In the genomic region with DNA sequence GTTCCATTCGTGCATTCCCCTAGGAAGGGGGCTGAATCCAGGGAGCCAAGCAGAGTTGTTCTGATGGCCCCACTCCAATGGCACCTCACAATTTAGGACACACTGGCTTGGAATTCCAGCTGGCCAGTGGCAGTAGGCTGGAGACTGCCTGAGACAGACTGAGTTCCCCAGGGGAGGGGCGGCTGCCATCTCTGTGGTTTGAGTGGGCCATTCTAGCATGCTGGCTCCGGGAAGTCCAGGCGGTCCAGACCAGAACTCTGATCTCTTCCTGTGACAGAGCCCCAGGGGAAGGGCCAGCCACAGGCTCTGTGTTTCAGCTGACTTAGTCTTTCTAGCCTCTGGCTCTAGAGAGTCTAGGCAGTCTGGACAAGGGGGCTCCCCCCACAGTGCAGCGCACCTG, we compare ENCODE assay signal across 26 cellular contexts.
"Had no signal": no experiment of that assay in that cellular context is flagged by ENCODE, and none has a peak within 500 bp of the region (broad histone marks: within the 10 kb centered on the region; RNA-seq: fewer than 3 reads in every experiment).

No MANE protein-coding gene starts in this region.

- ATAC-seq: heart left ventricle; mucosa of descending colon; natural killer cell; pancreas; right cardiac atrium; sciatic nerve; stimulated activated memory B cell treated with anti-CD40 and anti-IgM and Interleukin-4, amounts not matched to agents 10 μg/mL and 1 μg/mL and 100 μg/mL, for 72 hours; stimulated activated naive CD8-positive, alpha-beta T cell treated with anti-CD3 and anti-CD28 coated beads, Interleukin-15, amount 100 ng/mL, for 72 hours had no signal

- H2AFZ ChIP-seq: neural progenitor cell had no signal

- H3K9me3 ChIP-seq: heart left ventricle, left ventricle myocardium inferior, mucosa of descending colon, pancreas, prostate gland, spleen, transverse colon, upper lobe of left lung had no signal

- H3K27me3 ChIP-seq: heart left ventricle, neural progenitor cell, pancreas, transverse colon, upper lobe of left lung had no signal

- H3K36me3 ChIP-seq: heart left ventricle, left ventricle myocardium inferior, neural progenitor cell, pancreas, prostate gland, spleen, transverse colon, upper lobe of left lung had no signal

- H3K4me3 ChIP-seq: heart left ventricle, left ventricle myocardium inferior, lung, mucosa of descending colon, neural progenitor cell, pancreas, prostate gland, spleen, transverse colon, upper lobe of left lung had no signal

- DNase-seq: hypothalamus; immature natural killer cell; left ventricle myocardium inferior; midbrain; mucosa of descending colon; naive B cell; natural killer cell; nephron progenitor cell; posterior cingulate gyrus; retina; small intestine; spleen; stimulated activated CD4-positive, alpha-beta T cell treated with anti-CD3 and anti-CD28 coated beads, Interleukin-4, amount 100 ng/mL, for 24 hours; stimulated activated naive CD4-positive, alpha-beta T cell treated with Interleukin-2 at 50 U/mL for 16 hours; stimulated activated naive CD8-positive, alpha-beta T cell treated with anti-CD3 and anti-CD28 coated beads, Interleukin-15, amount 100 ng/mL, for 72 hours; substantia nigra; transverse colon had no signal

- H3K9ac ChIP-seq: neural progenitor cell had no signal

- H3K4me2 ChIP-seq: neural progenitor cell had no signal

- H3K4me1 ChIP-seq: heart left ventricle, left ventricle myocardium inferior, neural progenitor cell, pancreas, prostate gland, spleen, transverse colon, upper lobe of left lung had no signal

- H3K27ac ChIP-seq: heart left ventricle, left ventricle myocardium inferior, neural progenitor cell, pancreas, prostate gland, spleen, transverse colon, upper lobe of left lung had no signal
